1 cellular context compared by ENCODE assay signal in the genomic region with DNA sequence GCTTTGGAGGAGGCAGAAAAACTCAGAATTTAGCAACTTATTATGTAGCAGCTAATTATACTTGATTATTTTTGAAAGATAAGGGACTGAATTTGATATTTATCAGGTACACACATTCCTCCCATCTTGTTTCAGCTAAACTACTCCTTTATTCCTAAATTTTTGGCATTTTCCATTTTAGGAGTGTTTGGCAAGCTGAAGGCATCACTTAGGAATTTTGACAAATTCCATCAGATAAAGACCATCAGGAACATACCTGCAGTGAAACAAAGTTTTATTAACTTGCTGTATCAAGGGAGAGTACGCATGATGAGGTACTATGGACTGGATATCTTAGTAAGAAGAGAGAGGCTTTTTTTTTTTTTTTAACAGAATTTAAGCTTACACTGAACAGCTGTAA.
TF ChIP-seq lines count a peak whose summit lies in the region.

No MANE protein-coding gene starts in this region.

TF ChIP-seq in H1, 55 proteins besides CTCF, POLR2A, EP300 and RAD21:
- TF ChIP-seq POLR2AphosphoS5 (IDR thresholded peaks at IDR 0.05; ENCODE audit: low read depth, low read length) = no peak
- no peak for TF ChIP-seq YY1 (IDR thresholded peaks at IDR 0.05; ENCODE audit: low read depth, low read length)
- TF ChIP-seq, protein P1, sequence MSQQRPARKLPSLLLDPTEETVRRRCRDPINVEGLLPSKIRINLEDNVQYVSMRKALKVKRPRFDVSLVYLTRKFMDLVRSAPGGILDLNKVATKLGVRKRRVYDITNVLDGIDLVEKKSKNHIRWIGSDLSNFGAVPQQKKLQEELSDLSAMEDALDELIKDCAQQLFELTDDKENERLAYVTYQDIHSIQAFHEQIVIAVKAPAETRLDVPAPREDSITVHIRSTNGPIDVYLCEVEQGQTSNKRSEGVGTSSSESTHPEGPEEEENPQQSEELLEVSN (IDR thresholded peaks at IDR 0.05) = no peak
- no peak for TF ChIP-seq BCL11A (IDR thresholded peaks at IDR 0.05; ENCODE audit: low read depth in 2 of 2, low read length in 2 of 2)
- no peak for TF ChIP-seq POU5F1 (IDR thresholded peaks at IDR 0.05; ENCODE audit: low read depth, low read length)
- TF ChIP-seq GABPA (IDR thresholded peaks at IDR 0.05; ENCODE audit: borderline replicate concordance, insufficient read depth, low read length) = no peak
- no peak for TF ChIP-seq RXRA (IDR thresholded peaks at IDR 0.05; ENCODE audit: insufficient read depth, low read depth, low read length)
- no peak for TF ChIP-seq MAFK (IDR thresholded peaks at IDR 0.05; ENCODE audit: low read depth, low read length)
- TF ChIP-seq, protein P2, sequence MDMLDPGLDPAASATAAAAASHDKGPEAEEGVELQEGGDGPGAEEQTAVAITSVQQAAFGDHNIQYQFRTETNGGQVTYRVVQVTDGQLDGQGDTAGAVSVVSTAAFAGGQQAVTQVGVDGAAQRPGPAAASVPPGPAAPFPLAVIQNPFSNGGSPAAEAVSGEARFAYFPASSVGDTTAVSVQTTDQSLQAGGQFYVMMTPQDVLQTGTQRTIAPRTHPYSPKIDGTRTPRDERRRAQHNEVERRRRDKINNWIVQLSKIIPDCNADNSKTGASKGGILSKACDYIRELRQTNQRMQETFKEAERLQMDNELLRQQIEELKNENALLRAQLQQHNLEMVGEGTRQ (IDR thresholded peaks at IDR 0.05; ENCODE audit: low read length) = no peak
- TF ChIP-seq CTBP2 (IDR thresholded peaks at IDR 0.05; ENCODE audit: borderline replicate concordance, insufficient read depth, insufficient read length, low read length) = no peak
- TF ChIP-seq CHD2 (IDR thresholded peaks at IDR 0.05; ENCODE audit: low read length) = no peak
- no peak for TF ChIP-seq TEAD4 (IDR thresholded peaks at IDR 0.05; ENCODE audit: low read depth, low read length)
- TF ChIP-seq CREB1 (IDR thresholded peaks at IDR 0.05) = no peak
- TF ChIP-seq KDM5A (IDR thresholded peaks at IDR 0.05; ENCODE audit: low read length) = no peak
